11 cellular contexts compared by ENCODE assay signal in genomic region chr2:212968284-212969081, GRCh38.
DNase-seq lines count a peak whose midpoint lies in the region; TF ChIP-seq lines count a peak whose summit lies in the region.
"Had no signal": no experiment of that assay in that cellular context is flagged by ENCODE, and none has a peak within 500 bp of the region (broad histone marks: within the 10 kb centered on the region; RNA-seq: fewer than 3 reads in every experiment).

No MANE protein-coding gene starts in this region.

- no peak overlapping the region for H3K27ac ChIP-seq in RWPE1
- no peak overlapping the region for H3K27ac ChIP-seq in neuronal stem cell (replicated peaks; ENCODE audit: low read length)
- H3K27ac ChIP-seq: A549, heart left ventricle had no signal

- H3K27me3 ChIP-seq in neuronal stem cell (ENCODE audit: control insufficient read depth in 3 of 3, insufficient read depth in 3 of 3, low read depth in 1 of 3, low read length in 3 of 3) (no peaks in the 10 kb centered on the region), Caco-2 (replicated peaks; ENCODE audit: control insufficient read depth, insufficient read depth, low read length) (no peaks in the 10 kb centered on the region)
- H3K27me3 ChIP-seq: heart left ventricle had no signal

- peak; percentile 38 for DNase-seq in activated CD4-positive, alpha-beta T cell treated with anti-CD3 and anti-CD28 coated beads, Interleukin-2, amount 10 ng/mL, durations not matched to agents 24 days and 14 days
- DNase-seq in activated CD4-positive, alpha-beta T cell treated with anti-CD3 and anti-CD28 coated beads, Interleukin-2, amount 50 U/mL, for 1 hour: no peak
- peak; percentile 23 for DNase-seq in HFFc6
- DNase-seq in RWPE1 (ENCODE audit: low spot score): peak; percentile 24
- peak; percentile 18 for DNase-seq in neuronal stem cell (ENCODE audit: low spot score)
- DNase-seq in Caco-2: no peak
- DNase-seq in NCI-H2081 (lab: John Stamatoyannopoulos, UW): no peak
- no peak for DNase-seq in cerebellar nuclear complex (lab: John Stamatoyannopoulos, UW)
- DNase-seq: heart left ventricle had no signal

- no TSS peak for BruUV-seq in Caco-2 (replicated peaks; lab: Mats Ljungman, UMichigan)

- peaks cover 1% of the 10 kb centered on the region for H3K27me3 Mint-ChIP-seq in activated CD4-positive, alpha-beta T cell treated with anti-CD3 and anti-CD28 coated beads, Interleukin-2, amount 10 ng/mL, durations not matched to agents 24 days and 14 days
- no peaks in the 10 kb centered on the region; the same call in 1 of the 2 replicates for H3K27me3 Mint-ChIP-seq in HFFc6 (ENCODE audit: insufficient read depth)
- no peaks in the 10 kb centered on the region for H3K27me3 Mint-ChIP-seq in Caco-2 (ENCODE audit: insufficient read depth, unreplicated experiment)

- H3K36me3 Mint-ChIP-seq in activated CD4-positive, alpha-beta T cell treated with anti-CD3 and anti-CD28 coated beads, Interleukin-2, amount 10 ng/mL, durations not matched to agents 24 days and 14 days (ENCODE audit: low read depth): no peaks in the 10 kb centered on the region
- no peaks in the 10 kb centered on the region for H3K36me3 Mint-ChIP-seq in HFFc6 (ENCODE audit: low read depth)
- H3K36me3 Mint-ChIP-seq in Caco-2 (ENCODE audit: insufficient read depth, unreplicated experiment): no peaks in the 10 kb centered on the region

- no peaks in the 10 kb centered on the region for H3K79me1 ChIP-seq in neuronal stem cell (ENCODE audit: low read depth, low read length)

- H3K4me3 ChIP-seq in neuronal stem cell (ENCODE audit: low read length in 2 of 2) (no peak overlapping the region), Caco-2 (ENCODE audit: low read depth, low read length) (no peak overlapping the region)
- H3K4me3 ChIP-seq: A549, heart left ventricle, K562 had no signal

- H2BK120ac ChIP-seq in neuronal stem cell (ENCODE audit: low read depth, low read length): no peak overlapping the region

- no peak overlapping the region for H3K14ac ChIP-seq in neuronal stem cell (ENCODE audit: low read length)

- H2BK12ac ChIP-seq in neuronal stem cell (ENCODE audit: low read length): no peak overlapping the region

- POLR2A ChIA-PET in RWPE1 (lab: Yijun Ruan, JAX; ENCODE audit: low non-redundant PET) (no interaction called here), Caco-2 (lab: Charles Lee) (no interaction called here)

- no peak overlapping the region for H3K4ac ChIP-seq in neuronal stem cell (ENCODE audit: low read length)

- no peaks in the 10 kb centered on the region for H3K4me1 Mint-ChIP-seq in activated CD4-positive, alpha-beta T cell treated with anti-CD3 and anti-CD28 coated beads, Interleukin-2, amount 10 ng/mL, durations not matched to agents 24 days and 14 days
- H3K4me1 Mint-ChIP-seq in HFFc6 (ENCODE audit: low read depth) (peaks cover 62% of the 10 kb centered on the region), Caco-2 (ENCODE audit: low read depth, unreplicated experiment) (no peaks in the 10 kb centered on the region)

- H4K8ac ChIP-seq in neuronal stem cell (ENCODE audit: low read depth, low read length): no peak overlapping the region

- CTCF ChIA-PET in RWPE1 (lab: Yijun Ruan, JAX) (interaction anchor here (0.6 kb wide), 1 partner anchor 32 kb away, joined by 3 read pairs; no protein-coding TSS in a partner anchor), Caco-2 (lab: Charles Lee) (no interaction called here)

- no peak overlapping the region for H3K4me3 Mint-ChIP-seq in activated CD4-positive, alpha-beta T cell treated with anti-CD3 and anti-CD28 coated beads, Interleukin-2, amount 10 ng/mL, durations not matched to agents 24 days and 14 days
- H3K4me3 Mint-ChIP-seq in HFFc6 (0 out of 2 replicates have a peak overlapping the region, but pooled peaks have one; percentile 11), Caco-2 (ENCODE audit: unreplicated experiment) (no peak overlapping the region)

- no peak overlapping the region for H3K4me2 ChIP-seq in neuronal stem cell (ENCODE audit: insufficient read depth, low read length, poor library complexity, severe bottlenecking)
- H3K4me2 ChIP-seq: A549 had no signal

- H3K4me1 ChIP-seq in neuronal stem cell (ENCODE audit: control insufficient read depth in 2 of 2, insufficient read depth in 1 of 2, low read depth in 1 of 2, low read length in 2 of 2) (peaks cover 4 to 6% of the 10 kb centered on the region in 2 donors), Caco-2 (no peaks in the 10 kb centered on the region)
- H3K4me1 ChIP-seq: A549 had no signal

- H2AK5ac ChIP-seq in neuronal stem cell (ENCODE audit: low read depth, low read length): no peak overlapping the region

- H2BK5ac ChIP-seq in neuronal stem cell (ENCODE audit: low read length): no peak overlapping the region

- H3K9ac ChIP-seq in neuronal stem cell (ENCODE audit: low read depth, low read length, poor library complexity): no peak overlapping the region

- TF ChIP-seq CTCF in HFFc6 (IDR thresholded peaks at IDR 0.05) (no peak), RWPE1 (conservative IDR thresholded peaks at IDR 0.05; ENCODE audit: low read depth) (no peak), Caco-2 (IDR thresholded peaks at IDR 0.05; ENCODE audit: insufficient read depth in 1 of 2, low read depth in 1 of 2, low read length in 1 of 2, severe bottlenecking in 1 of 2, unreplicated experiment in 1 of 2) (no peak)

- intact Hi-C loops in activated CD4-positive, alpha-beta T cell treated with anti-CD3 and anti-CD28 coated beads, Interleukin-2, amount 10 ng/mL, durations not matched to agents 24 days and 14 days (cut with micrococcal nuclease): no loop called here
- intact Hi-C loops in Caco-2 (cut with micrococcal nuclease; ENCODE audit: unreplicated experiment): no loop called here

- no peak overlapping the region for H4K91ac ChIP-seq in neuronal stem cell (ENCODE audit: low read depth, low read length, poor library complexity)

- WGBS in neuronal stem cell (ENCODE audit: extremely low coverage in 2 of 2, insufficient read length in 2 of 2, insufficient replicate concordance in 1 of 2), 2 donors: no CpG with 5 or more reads among the region's 4 CpGs

- H3K18ac ChIP-seq in neuronal stem cell (ENCODE audit: low read length): no peak overlapping the region

- H2AFZ ChIP-seq in neuronal stem cell (ENCODE audit: low read length): no peak overlapping the region

- no peaks in the 10 kb centered on the region for H3K36me3 ChIP-seq in neuronal stem cell (replicated peaks in 1 of 2; ENCODE audit: control insufficient read depth in 2 of 2, insufficient read depth in 2 of 2, low read length in 2 of 2)
- H3K36me3 ChIP-seq in Caco-2 (ENCODE audit: control insufficient read depth, insufficient read depth, low read length): no peaks in the 10 kb centered on the region
- H3K36me3 ChIP-seq: heart left ventricle had no signal

- H3K9me3 Mint-ChIP-seq in activated CD4-positive, alpha-beta T cell treated with anti-CD3 and anti-CD28 coated beads, Interleukin-2, amount 10 ng/mL, durations not matched to agents 24 days and 14 days: no peaks in the 10 kb centered on the region
- H3K9me3 Mint-ChIP-seq in HFFc6 (no peaks in the 10 kb centered on the region), Caco-2 (ENCODE audit: unreplicated experiment) (no peaks in the 10 kb centered on the region)

- H3K9me3 ChIP-seq in neuronal stem cell (replicated peaks in 1 of 2; ENCODE audit: control insufficient read depth in 2 of 2, insufficient read depth in 1 of 2, low read depth in 1 of 2, low read length in 2 of 2): no peaks in the 10 kb centered on the region
- no peaks in the 10 kb centered on the region for H3K9me3 ChIP-seq in Caco-2
- H3K9me3 ChIP-seq: A549, heart left ventricle had no signal

- no peak overlapping the region for H3K27ac Mint-ChIP-seq in activated CD4-positive, alpha-beta T cell treated with anti-CD3 and anti-CD28 coated beads, Interleukin-2, amount 10 ng/mL, durations not matched to agents 24 days and 14 days
- H3K27ac Mint-ChIP-seq in HFFc6: no peak overlapping the region; the same call in 1 of the 2 replicates
- no peak overlapping the region for H3K27ac Mint-ChIP-seq in Caco-2 (ENCODE audit: unreplicated experiment)

- H2BK15ac ChIP-seq in neuronal stem cell (ENCODE audit: low read length): no peak overlapping the region

- H3K23ac ChIP-seq in neuronal stem cell (ENCODE audit: low read depth, low read length, poor library complexity): no peak overlapping the region

Comparison
In these comparisons a context has a peak if more than half of its experiments do, and no peak if none do; other contexts are left out.
1. DNase-seq: peak in activated CD4-positive, alpha-beta T cell treated with anti-CD3 and anti-CD28 coated beads, Interleukin-2, amount 10 ng/mL, durations not matched to agents 24 days and 14 days (single experiment), HFFc6 (single experiment), RWPE1 (single experiment) and neuronal stem cell (single experiment); none in activated CD4-positive, alpha-beta T cell treated with anti-CD3 and anti-CD28 coated beads, Interleukin-2, amount 50 U/mL, for 1 hour (single experiment), Caco-2 (0 of 2), NCI-H2081 (0 of 2) and cerebellar nuclear complex (0 of 2).